In the genomic region with DNA sequence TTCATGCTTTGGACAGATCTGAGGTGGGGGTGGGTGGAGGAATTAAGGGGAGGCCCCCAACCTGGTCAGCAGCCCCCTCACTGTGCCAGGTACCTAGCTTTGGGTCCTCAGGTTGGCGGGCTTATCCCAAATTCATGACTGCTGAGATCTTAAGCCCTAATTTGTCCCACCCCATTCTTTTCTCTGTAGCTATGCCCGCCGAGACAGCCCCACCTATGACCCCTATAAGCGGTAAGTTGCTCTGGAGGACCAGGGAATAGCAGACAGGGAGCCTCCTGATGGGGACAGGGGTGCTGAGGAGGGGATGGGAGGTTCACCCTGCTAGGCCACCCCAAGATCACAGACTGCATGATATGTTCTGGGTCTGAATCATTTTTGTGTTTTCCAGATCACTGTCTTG, we compare ENCODE assay signal across 1 cellular context.
A peak's percentile ranks its signal among the peaks of the same experiment; 100 is the strongest.
TF ChIP-seq lines count a peak whose summit lies in the region.

No MANE protein-coding gene starts in this region.

TF ChIP-seq in HepG2, 621 proteins besides CTCF, POLR2A, EP300 and RAD21:
- no peak for TF ChIP-seq GABPA (IDR thresholded peaks at IDR 0.05; ENCODE audit: low read depth, low read length)
- TF ChIP-seq GABPA (CRISPR knock-in tag; IDR thresholded peaks at IDR 0.05; ENCODE audit: low read depth) = no peak
- TF ChIP-seq, protein P1, sequence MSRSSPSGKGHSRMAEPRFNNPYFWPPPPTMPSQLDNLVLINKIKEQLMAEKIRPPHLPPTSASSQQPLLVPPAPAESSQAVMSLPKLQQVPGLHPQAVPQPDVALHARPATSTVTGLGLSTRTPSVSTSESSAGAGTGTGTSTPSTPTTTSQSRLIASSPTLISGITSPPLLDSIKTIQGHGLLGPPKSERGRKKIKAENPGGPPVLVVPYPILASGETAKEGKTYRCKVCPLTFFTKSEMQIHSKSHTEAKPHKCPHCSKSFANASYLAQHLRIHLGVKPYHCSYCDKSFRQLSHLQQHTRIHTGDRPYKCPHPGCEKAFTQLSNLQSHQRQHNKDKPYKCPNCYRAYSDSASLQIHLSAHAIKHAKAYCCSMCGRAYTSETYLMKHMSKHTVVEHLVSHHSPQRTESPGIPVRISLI (CRISPR knock-in tag; IDR thresholded peaks at IDR 0.05; ENCODE audit: borderline replicate concordance) = no peak
- no peak for TF ChIP-seq ZNF121 (CRISPR knock-in tag; IDR thresholded peaks at IDR 0.05)
- TF ChIP-seq RBM22 (optimal IDR thresholded peaks at IDR 0.05; ENCODE audit: low read length) = peak; percentile 63
